ENCODE assay signal across 8 cellular contexts in genomic region chr4:158729716-158730559, GRCh38. TPM values are rescaled to one million over a fixed set of nuclear protein-coding genes. Genes with fewer than 3 reads are reported as not detected.
A peak's percentile ranks its signal among the peaks of the same experiment; 100 is the strongest.
DNase-seq lines count a peak whose midpoint lies in the region; ATAC-seq, FAIRE-seq and TF ChIP-seq lines count a peak whose summit lies in the region.

No MANE protein-coding gene starts in this region.

- H3K9me3 ChIP-seq in A549 (no peaks in the 10 kb centered on the region), WERI-Rb-1 (ENCODE audit: severe bottlenecking) (no peaks in the 10 kb centered on the region), HepG2 (ENCODE audit: low read length) (no peaks in the 10 kb centered on the region)

- no peak for TF ChIP-seq POLR2A in A549 (IDR thresholded peaks at IDR 0.05; ENCODE audit: low read length)
- TF ChIP-seq POLR2A in GM12892 (IDR thresholded peaks at IDR 0.05; ENCODE audit: low read depth, low read length): no peak
- no peak for TF ChIP-seq POLR2A in HepG2 (IDR thresholded peaks at IDR 0.05; ENCODE audit: insufficient read depth in 1 of 2, low read depth in 2 of 2, low read length in 2 of 2)

- H2AFZ ChIP-seq in HepG2 (ENCODE audit: low read length): peak overlapping the region; percentile 88

- H3K9ac ChIP-seq in HepG2 (ENCODE audit: insufficient read depth, low read depth, low read length): no peak overlapping the region

- intact Hi-C loops in HepG2 (cut with micrococcal nuclease; ENCODE audit: unreplicated experiment): loop anchor here (1.0 to 10.0 kb wide), 6 partner anchors 38 to 473 kb away; partner anchors contain the start of gene RAPGEF2

- H3K4me1 Mint-ChIP-seq in chondrocyte (ENCODE audit: low read depth): peaks cover 3% of the 10 kb centered on the region

- CTCF ChIA-PET in A549 (lab: Yijun Ruan, JAX) (interaction anchor here (0.7 to 2.0 kb wide), 10 partner anchors 33 to 477 kb away, joined by 3 to 6 read pairs (median 4); no protein-coding TSS in a partner anchor), HepG2 (lab: Yijun Ruan, JAX; ENCODE audit: low intra/inter-chr PET ratio, low total read pairs) (interaction anchor here (0.7 to 2.8 kb wide), 5 partner anchors 121 to 473 kb away, joined by 3 to 30 read pairs (median 5); no protein-coding TSS in a partner anchor)

- in situ Hi-C loops in HepG2 (cut with HindIII; ENCODE audit: extremely low pct_ligation_motif_present, low pct_unique_long_range_greater_than_20kb): loop anchor here (5.0 to 25.0 kb wide), 4 partner anchors 117 to 475 kb away; no protein-coding TSS in a partner anchor

- no peaks in the 10 kb centered on the region for H4K20me1 ChIP-seq in HepG2 (ENCODE audit: insufficient read depth, low read length)

- H3K36me3 ChIP-seq in WERI-Rb-1: no peaks in the 10 kb centered on the region
- H3K36me3 ChIP-seq in HepG2 (replicated peaks in 1 of 2; ENCODE audit: control insufficient read depth in 1 of 2, insufficient read depth in 2 of 2, low read length in 2 of 2): no peaks in the 10 kb centered on the region

- peaks cover 2% of the 10 kb centered on the region for H3K36me3 Mint-ChIP-seq in chondrocyte (ENCODE audit: low read depth)

- H3K4me1 ChIP-seq in A549 (no peaks in the 10 kb centered on the region), HepG2 (ENCODE audit: insufficient read depth, low read length) (peaks cover 21% of the 10 kb centered on the region)

- H3K27ac ChIP-seq in A549 (no peak overlapping the region), WERI-Rb-1 (no peak overlapping the region), HepG2 (ENCODE audit: extremely low read length, insufficient read depth, low read length) (no peak overlapping the region)

- peak; percentile 98 to 99 for ATAC-seq in A549
- ATAC-seq in HG02852 (IDR thresholded peaks at IDR 0.05; ENCODE audit: unreplicated experiment): peak; percentile 92
- ATAC-seq in HepG2: peak; percentile 99

- TF ChIP-seq RAD21 in A549 (conservative IDR thresholded peaks at IDR 0.05 in 1 of 2, IDR thresholded peaks at IDR 0.05 in 1 of 2) (peak; percentile 78 to 79), HepG2 (CRISPR knock-in tag; IDR thresholded peaks at IDR 0.05) (peak; percentile 90)

- BruUV-seq in HepG2 (replicated peaks; lab: Mats Ljungman, UMichigan): no TSS peak

- DNase-seq in A549 (ENCODE audit: low read depth in 1 of 2, low spot score in 1 of 2) (peak; percentile 55 to 60), GM12892 (ENCODE audit: insufficient read length) (no peak), NCI-H2029 treated with DMSO at 0.1 percent for 48 hours (lab: John Stamatoyannopoulos, UW) (peak; percentile 6), WERI-Rb-1 (peak; percentile 80), chondrocyte (ENCODE audit: low spot score) (no peak), HepG2 (ENCODE audit: low spot score) (peak; percentile 67)
- DNase-seq in stimulated activated CD8-positive, alpha-beta memory T cell treated with anti-CD3 and anti-CD28 coated beads, Interleukin-4, amount 100 ng/mL, for 24 hours (ENCODE audit: low read depth): peak; percentile 5

- TF ChIP-seq CTCF in A549 (IDR thresholded peaks at IDR 0.05) (peak; percentile 71), WERI-Rb-1 (IDR thresholded peaks at IDR 0.05; ENCODE audit: low read depth, low read length) (peak; percentile 95), chondrocyte (IDR thresholded peaks at IDR 0.05) (peak; percentile 95), HepG2 (CRISPR knock-in tag; IDR thresholded peaks at IDR 0.05) (peak; percentile 93)

- H3K4me3 Mint-ChIP-seq in chondrocyte (ENCODE audit: unreplicated experiment): no peak overlapping the region

- POLR2A ChIA-PET in A549 (lab: Yijun Ruan, JAX): no interaction called here
- POLR2A ChIA-PET in HepG2 (lab: Yijun Ruan, JAX): no interaction called here

- no peaks in the 10 kb centered on the region for H3K79me2 ChIP-seq in HepG2 (ENCODE audit: insufficient read depth, low read length)

- H3K4me3 ChIP-seq in A549: no peak overlapping the region
- no peak overlapping the region for H3K4me3 ChIP-seq in WERI-Rb-1 (ENCODE audit: low read depth, low read length)
- H3K4me3 ChIP-seq in HepG2 (replicated peaks in 1 of 3; ENCODE audit: insufficient read depth in 1 of 3, low read depth in 2 of 3, low read length in 3 of 3): peak overlapping the region in 2 of 3 experiments; percentile 13 to 14; a peak in 2 of 6 replicates

- FAIRE-seq in A549 (lab: Jason Lieb, UNC): no peak
- peak; percentile 42 for FAIRE-seq in GM12892 (lab: Jason Lieb, UNC)
- peak; percentile 84 for FAIRE-seq in HepG2 (lab: Jason Lieb, UNC)

- TF ChIP-seq EP300 in A549 (IDR thresholded peaks at IDR 0.05) (no peak), HepG2 (IDR thresholded peaks at IDR 0.05; ENCODE audit: low read depth in 2 of 2, low read length in 2 of 2) (no peak), HepG2 (CRISPR knock-in tag; IDR thresholded peaks at IDR 0.05; ENCODE audit: borderline replicate concordance) (no peak)

- H3K4me2 ChIP-seq in A549 (peak overlapping the region; percentile 25; the same call in 1 of the 3 replicates), HepG2 (ENCODE audit: low read depth, low read length) (peak overlapping the region; percentile 60)

- peaks cover 30% of the 10 kb centered on the region for H3K27me3 Mint-ChIP-seq in chondrocyte (ENCODE audit: low read depth)

- WGBS in A549 (ENCODE audit: missing lambda C conversion rate): 26% methylated on average over 5 of the region's 5 CpGs
- WGBS in HepG2 (ENCODE audit: low lambda C conversion rate): 10% methylated on average over 5 of the region's 5 CpGs

- H3K27ac Mint-ChIP-seq in chondrocyte (ENCODE audit: unreplicated experiment): no peak overlapping the region

- H3K9me3 Mint-ChIP-seq in chondrocyte (ENCODE audit: low read depth): no peaks in the 10 kb centered on the region

- no peaks in the 10 kb centered on the region for H3K27me3 ChIP-seq in WERI-Rb-1 (ENCODE audit: insufficient read depth, low read depth, severe bottlenecking)
- H3K27me3 ChIP-seq in HepG2 (ENCODE audit: control insufficient read depth in 1 of 2, insufficient read depth in 2 of 2, low read length in 2 of 2): no peaks in the 10 kb centered on the region; a peak in 1 of 5 replicates

RNA-seq across cellular contexts. Expression of gene PPID, which starts 6.7 kb away (rescaled TPM):
- polyA plus RNA-seq in A549 (2011; rRNA removed) (30.7 and 31.6 TPM in 2 replicates), A549 (2017; fragmentation: RNase III; extraction: RNeasy Plus Mini Kit Qiagen cat#74134 plus additional on column Dnase treatment) (43.3 to 52.1 TPM (median 44.1 TPM) in 3 replicates), HepG2 (2011; rRNA removed) (14.1 and 15.4 TPM in 2 replicates)
- polyA plus RNA-seq in A549 (2012; cell fraction: cytosol; rRNA removed): 23.7 and 26.6 TPM in 2 replicates
- 9.0 and 14.4 TPM in 2 replicates for polyA plus RNA-seq in A549 (2012; cell fraction: nucleus; rRNA removed)
- polyA minus RNA-seq in A549 (2011; rRNA and poly(A)+ RNA removed): 7.1 and 7.4 TPM in 2 replicates
- polyA plus RNA-seq in GM12892 (2012; ENCODE audit: missing spikeins): 45.0 TPM
- total RNA-seq in chondrocyte (19.0 to 20.8 TPM (median 20.0 TPM) in 3 replicates), HepG2 (2016; rRNA removed; fragmentation: Illumina TruSeq; extraction: Trizol) (63.4 and 73.3 TPM in 2 replicates)
- 10.1 and 10.4 TPM in 2 replicates for total RNA-seq in HepG2 (2016; cell fraction: cytosol; rRNA removed; fragmentation: Illumina TruSeq; extraction: Trizol; ENCODE audit: low read depth)
- 59.6 and 76.4 TPM in 2 replicates for total RNA-seq in HepG2 (2016; cell fraction: insoluble cytoplasmic fraction; rRNA removed; fragmentation: Illumina TruSeq; extraction: Trizol)
- total RNA-seq in HepG2 (2016; cell fraction: membrane; rRNA removed; fragmentation: Illumina TruSeq; extraction: Trizol): 22.4 and 23.0 TPM in 2 replicates
- total RNA-seq in HepG2 (2016; cell fraction: nucleus; rRNA removed; fragmentation: Illumina TruSeq; extraction: Trizol): 24.7 and 25.4 TPM in 2 replicates
- polyA plus RNA-seq in HepG2 (2011; cell fraction: cytosol; rRNA removed): 10.2 and 11.5 TPM in 2 replicates
- polyA plus RNA-seq in HepG2 (2011; cell fraction: nucleus; rRNA removed): 10.6 and 15.9 TPM in 2 replicates
- polyA plus RNA-seq in HepG2 (2012): 34.3 and 39.6 TPM in 2 replicates
- 8.0 TPM in 2 replicates for polyA plus RNA-seq in HepG2 (2016; cell fraction: cytosol; fragmentation: Illumina TruSeq; extraction: Trizol; ENCODE audit: low read depth)
- polyA plus RNA-seq in HepG2 (2016; cell fraction: insoluble cytoplasmic fraction; fragmentation: Illumina TruSeq; extraction: Trizol; ENCODE audit: low read depth): 92.0 and 102 TPM in 2 replicates
- polyA plus RNA-seq in HepG2 (2016; cell fraction: membrane; fragmentation: Illumina TruSeq; extraction: Trizol; ENCODE audit: low read depth): 15.5 and 16.2 TPM in 2 replicates
- polyA plus RNA-seq in HepG2 (2016; cell fraction: nucleus; fragmentation: Illumina TruSeq; extraction: Trizol; ENCODE audit: insufficient read depth, low read depth): 55.4 and 64.1 TPM in 2 replicates
- 1.6 and 2.3 TPM in 2 replicates for polyA minus RNA-seq in HepG2 (2011; rRNA and poly(A)+ RNA removed; ENCODE audit: low replicate concordance)
- 6.8 and 9.3 TPM in 2 replicates for polyA minus RNA-seq in HepG2 (2011; cell fraction: cytosol; rRNA and poly(A)+ RNA removed)
- 11.7 and 14.8 TPM in 2 replicates for polyA minus RNA-seq in HepG2 (2011; cell fraction: nucleus; rRNA and poly(A)+ RNA removed)

RNA-seq across cellular contexts. Expression of gene FNIP2, which starts 38.9 kb away (rescaled TPM):
- polyA plus RNA-seq in A549 (2011; rRNA removed): 2.5 and 4.6 TPM in 2 replicates
- polyA plus RNA-seq in A549 (2012; cell fraction: cytosol; rRNA removed): 0.75 and 0.96 TPM in 2 replicates
- polyA plus RNA-seq in A549 (2012; cell fraction: nucleus; rRNA removed): 0.58 and 0.69 TPM in 2 replicates
- polyA plus RNA-seq in A549 (2017; fragmentation: RNase III; extraction: RNeasy Plus Mini Kit Qiagen cat#74134 plus additional on column Dnase treatment): 1.8 to 2.3 TPM (median 2.0 TPM) in 3 replicates
- 6.0 and 9.5 TPM in 2 replicates for polyA minus RNA-seq in A549 (2011; rRNA and poly(A)+ RNA removed)
- 0.34 TPM for polyA plus RNA-seq in GM12892 (2012; ENCODE audit: missing spikeins)
- total RNA-seq in chondrocyte: 20.7 to 33.7 TPM (median 32.1 TPM) in 3 replicates
- 15.5 and 21.8 TPM in 2 replicates for total RNA-seq in HepG2 (2016; rRNA removed; fragmentation: Illumina TruSeq; extraction: Trizol)
- total RNA-seq in HepG2 (2016; cell fraction: cytosol; rRNA removed; fragmentation: Illumina TruSeq; extraction: Trizol; ENCODE audit: low read depth): 3.0 and 4.9 TPM in 2 replicates
- total RNA-seq in HepG2 (2016; cell fraction: insoluble cytoplasmic fraction; rRNA removed; fragmentation: Illumina TruSeq; extraction: Trizol): 14.7 and 18.4 TPM in 2 replicates
- 10.4 and 11.2 TPM in 2 replicates for total RNA-seq in HepG2 (2016; cell fraction: membrane; rRNA removed; fragmentation: Illumina TruSeq; extraction: Trizol)
- total RNA-seq in HepG2 (2016; cell fraction: nucleus; rRNA removed; fragmentation: Illumina TruSeq; extraction: Trizol): 22.6 and 22.8 TPM in 2 replicates
- polyA plus RNA-seq in HepG2 (2011; rRNA removed): 21.0 and 24.0 TPM in 2 replicates
- polyA plus RNA-seq in HepG2 (2011; cell fraction: cytosol; rRNA removed): 15.3 and 25.0 TPM in 2 replicates
- 13.4 and 17.1 TPM in 2 replicates for polyA plus RNA-seq in HepG2 (2011; cell fraction: nucleus; rRNA removed)
- 38.7 and 42.8 TPM in 2 replicates for polyA plus RNA-seq in HepG2 (2012)
- polyA plus RNA-seq in HepG2 (2016; cell fraction: cytosol; fragmentation: Illumina TruSeq; extraction: Trizol; ENCODE audit: low read depth): 0.37 and 0.41 TPM in 2 replicates
- 12.9 and 13.3 TPM in 2 replicates for polyA plus RNA-seq in HepG2 (2016; cell fraction: insoluble cytoplasmic fraction; fragmentation: Illumina TruSeq; extraction: Trizol; ENCODE audit: low read depth)
- 2.1 TPM in 2 replicates for polyA plus RNA-seq in HepG2 (2016; cell fraction: membrane; fragmentation: Illumina TruSeq; extraction: Trizol; ENCODE audit: low read depth)
- 11.3 and 12.9 TPM in 2 replicates for polyA plus RNA-seq in HepG2 (2016; cell fraction: nucleus; fragmentation: Illumina TruSeq; extraction: Trizol; ENCODE audit: insufficient read depth, low read depth)
- 1.8 and 45.2 TPM in 2 replicates for polyA minus RNA-seq in HepG2 (2011; rRNA and poly(A)+ RNA removed; ENCODE audit: low replicate concordance)
- 33.4 and 50.0 TPM in 2 replicates for polyA minus RNA-seq in HepG2 (2011; cell fraction: cytosol; rRNA and poly(A)+ RNA removed)
- 74.3 and 82.9 TPM in 2 replicates for polyA minus RNA-seq in HepG2 (2011; cell fraction: nucleus; rRNA and poly(A)+ RNA removed)

RNA-seq across cellular contexts. Expression of gene ETFDH, which starts 57.8 kb away (rescaled TPM):
- polyA plus RNA-seq in A549 (2011; rRNA removed) (13.4 and 15.7 TPM in 2 replicates), A549 (2017; fragmentation: RNase III; extraction: RNeasy Plus Mini Kit Qiagen cat#74134 plus additional on column Dnase treatment) (6.7 to 9.4 TPM (median 7.9 TPM) in 3 replicates), HepG2 (2011; rRNA removed) (15.3 and 17.8 TPM in 2 replicates)
- 5.8 and 6.0 TPM in 2 replicates for polyA plus RNA-seq in A549 (2012; cell fraction: cytosol; rRNA removed)
- 5.6 and 8.1 TPM in 2 replicates for polyA plus RNA-seq in A549 (2012; cell fraction: nucleus; rRNA removed)
- polyA minus RNA-seq in A549 (2011; rRNA and poly(A)+ RNA removed): 2.6 and 5.1 TPM in 2 replicates
- 16.3 TPM for polyA plus RNA-seq in GM12892 (2012; ENCODE audit: missing spikeins)
- total RNA-seq in chondrocyte (17.6 to 24.0 TPM (median 23.0 TPM) in 3 replicates), HepG2 (2016; rRNA removed; fragmentation: Illumina TruSeq; extraction: Trizol) (13.5 and 14.7 TPM in 2 replicates)
- total RNA-seq in HepG2 (2016; cell fraction: cytosol; rRNA removed; fragmentation: Illumina TruSeq; extraction: Trizol; ENCODE audit: low read depth): 1.3 and 2.5 TPM in 2 replicates
- 13.3 and 15.5 TPM in 2 replicates for total RNA-seq in HepG2 (2016; cell fraction: insoluble cytoplasmic fraction; rRNA removed; fragmentation: Illumina TruSeq; extraction: Trizol)
- 5.0 and 6.4 TPM in 2 replicates for total RNA-seq in HepG2 (2016; cell fraction: membrane; rRNA removed; fragmentation: Illumina TruSeq; extraction: Trizol)
- 9.4 and 10.2 TPM in 2 replicates for total RNA-seq in HepG2 (2016; cell fraction: nucleus; rRNA removed; fragmentation: Illumina TruSeq; extraction: Trizol)
- 8.7 and 14.2 TPM in 2 replicates for polyA plus RNA-seq in HepG2 (2011; cell fraction: cytosol; rRNA removed)
- polyA plus RNA-seq in HepG2 (2011; cell fraction: nucleus; rRNA removed): 16.8 and 22.3 TPM in 2 replicates
- 14.6 and 17.9 TPM in 2 replicates for polyA plus RNA-seq in HepG2 (2012)
- polyA plus RNA-seq in HepG2 (2016; cell fraction: cytosol; fragmentation: Illumina TruSeq; extraction: Trizol; ENCODE audit: low read depth): 1.8 and 2.1 TPM in 2 replicates
- polyA plus RNA-seq in HepG2 (2016; cell fraction: insoluble cytoplasmic fraction; fragmentation: Illumina TruSeq; extraction: Trizol; ENCODE audit: low read depth): 12.4 and 13.8 TPM in 2 replicates
- 2.8 and 4.3 TPM in 2 replicates for polyA plus RNA-seq in HepG2 (2016; cell fraction: membrane; fragmentation: Illumina TruSeq; extraction: Trizol; ENCODE audit: low read depth)
- polyA plus RNA-seq in HepG2 (2016; cell fraction: nucleus; fragmentation: Illumina TruSeq; extraction: Trizol; ENCODE audit: insufficient read depth, low read depth): 14.5 and 18.5 TPM in 2 replicates
- polyA minus RNA-seq in HepG2 (2011; rRNA and poly(A)+ RNA removed; ENCODE audit: low replicate concordance): 1.8 and 8.8 TPM in 2 replicates
- 8.0 and 13.9 TPM in 2 replicates for polyA minus RNA-seq in HepG2 (2011; cell fraction: cytosol; rRNA and poly(A)+ RNA removed)
- 19.4 and 23.9 TPM in 2 replicates for polyA minus RNA-seq in HepG2 (2011; cell fraction: nucleus; rRNA and poly(A)+ RNA removed)

RNA-seq across cellular contexts. Expression of gene C4orf46, which starts 58.3 kb away (rescaled TPM):
- polyA plus RNA-seq in A549 (2011; rRNA removed) (23.7 and 29.0 TPM in 2 replicates), A549 (2017; fragmentation: RNase III; extraction: RNeasy Plus Mini Kit Qiagen cat#74134 plus additional on column Dnase treatment) (10.7 to 11.2 TPM (median 10.9 TPM) in 3 replicates), HepG2 (2011; rRNA removed) (5.4 and 8.5 TPM in 2 replicates)
- polyA plus RNA-seq in A549 (2012; cell fraction: cytosol; rRNA removed): 6.7 and 8.8 TPM in 2 replicates
- polyA plus RNA-seq in A549 (2012; cell fraction: nucleus; rRNA removed): 2.2 and 3.3 TPM in 2 replicates
- polyA minus RNA-seq in A549 (2011; rRNA and poly(A)+ RNA removed): 4.2 and 4.3 TPM in 2 replicates
- polyA plus RNA-seq in GM12892 (2012; ENCODE audit: missing spikeins): 14.9 TPM
- total RNA-seq in chondrocyte (7.5 to 8.6 TPM (median 8.2 TPM) in 3 replicates), HepG2 (2016; rRNA removed; fragmentation: Illumina TruSeq; extraction: Trizol) (10.4 and 16.7 TPM in 2 replicates)
- total RNA-seq in HepG2 (2016; cell fraction: cytosol; rRNA removed; fragmentation: Illumina TruSeq; extraction: Trizol; ENCODE audit: low read depth): 1.1 and 1.7 TPM in 2 replicates
- 10.1 and 15.4 TPM in 2 replicates for total RNA-seq in HepG2 (2016; cell fraction: insoluble cytoplasmic fraction; rRNA removed; fragmentation: Illumina TruSeq; extraction: Trizol)
- 6.0 and 7.4 TPM in 2 replicates for total RNA-seq in HepG2 (2016; cell fraction: membrane; rRNA removed; fragmentation: Illumina TruSeq; extraction: Trizol)
- 7.4 and 8.1 TPM in 2 replicates for total RNA-seq in HepG2 (2016; cell fraction: nucleus; rRNA removed; fragmentation: Illumina TruSeq; extraction: Trizol)
- 2.6 and 3.0 TPM in 2 replicates for polyA plus RNA-seq in HepG2 (2011; cell fraction: cytosol; rRNA removed)
- 1.3 and 2.1 TPM in 2 replicates for polyA plus RNA-seq in HepG2 (2011; cell fraction: nucleus; rRNA removed)
- polyA plus RNA-seq in HepG2 (2012): 3.0 and 5.0 TPM in 2 replicates
- 0.98 and 1.2 TPM in 2 replicates for polyA plus RNA-seq in HepG2 (2016; cell fraction: cytosol; fragmentation: Illumina TruSeq; extraction: Trizol; ENCODE audit: low read depth)
- polyA plus RNA-seq in HepG2 (2016; cell fraction: insoluble cytoplasmic fraction; fragmentation: Illumina TruSeq; extraction: Trizol; ENCODE audit: low read depth): 22.6 and 22.9 TPM in 2 replicates
- 5.1 and 5.5 TPM in 2 replicates for polyA plus RNA-seq in HepG2 (2016; cell fraction: membrane; fragmentation: Illumina TruSeq; extraction: Trizol; ENCODE audit: low read depth)
- polyA plus RNA-seq in HepG2 (2016; cell fraction: nucleus; fragmentation: Illumina TruSeq; extraction: Trizol; ENCODE audit: insufficient read depth, low read depth): 10.1 and 10.7 TPM in 2 replicates
- 1.7 TPM in 2 replicates for polyA minus RNA-seq in HepG2 (2011; rRNA and poly(A)+ RNA removed; ENCODE audit: low replicate concordance)
- 2.9 and 3.5 TPM in 2 replicates for polyA minus RNA-seq in HepG2 (2011; cell fraction: cytosol; rRNA and poly(A)+ RNA removed)
- polyA minus RNA-seq in HepG2 (2011; cell fraction: nucleus; rRNA and poly(A)+ RNA removed): 3.0 and 4.0 TPM in 2 replicates

Comparison
In these comparisons a context has a peak if more than half of its experiments do, and no peak if none do; other contexts are left out.
1. DNase-seq: peak in A549 (2 of 2), NCI-H2029 treated with DMSO at 0.1 percent for 48 hours (single experiment), WERI-Rb-1 (single experiment), HepG2 (single experiment) and stimulated activated CD8-positive, alpha-beta memory T cell treated with anti-CD3 and anti-CD28 coated beads, Interleukin-4, amount 100 ng/mL, for 24 hours (single experiment); none in GM12892 (single experiment) and chondrocyte (single experiment).
2. H3K4me3 ChIP-seq: peak in HepG2 (2 of 3); none in A549 (single experiment) and WERI-Rb-1 (single experiment).
3. Of the 38 proteins assayed by ChIP-seq in both HepG2 and A549: peak only in HepG2: HMGXB4 and NFE2L2; only in A549: none; in both: CTCF, RAD21 and SMC3; in neither: 33.
4. Peak in every context shown above with its lines, with median percentiles within 50 percentile points of each other: ATAC-seq and CTCF ChIP-seq.